ENCODE assay signal across 20 cellular contexts in the genomic region with DNA sequence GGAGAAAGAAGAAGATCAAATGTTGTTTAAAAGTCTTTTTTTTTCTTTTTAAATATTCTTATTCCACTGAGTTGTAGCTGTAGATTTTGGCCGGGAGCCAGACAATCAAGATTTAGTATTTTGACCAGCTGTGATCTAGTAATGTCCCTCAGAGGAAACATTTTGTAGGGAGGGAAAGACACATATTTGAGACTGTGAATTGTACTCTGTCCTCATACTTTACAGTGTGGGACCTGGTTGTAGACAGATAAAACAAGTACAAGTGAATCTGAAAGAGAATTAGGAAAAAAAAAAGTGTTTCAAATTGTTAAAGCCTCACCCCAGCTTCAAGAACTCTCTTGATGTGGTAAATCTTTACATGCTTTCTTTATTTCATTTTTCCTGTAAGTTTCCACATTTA.
DNase-seq lines count a peak whose midpoint lies in the region; ATAC-seq and TF ChIP-seq lines count a peak whose summit lies in the region.
"Had no signal": no experiment of that assay in that cellular context is flagged by ENCODE, and none has a peak within 500 bp of the region (broad histone marks: within the 10 kb centered on the region; RNA-seq: fewer than 3 reads in every experiment).

No MANE protein-coding gene starts in this region.

- POLR2A ChIA-PET in naive thymus-derived CD8-positive, alpha-beta T cell (lab: Charles Lee) = no interaction called here

- peak overlapping the region in 1 of 5 experiments; percentile 18 for H3K4me3 Mint-ChIP-seq in brain
- peak overlapping the region in 2 of 10 donors; percentile 18 to 30 for H3K4me3 Mint-ChIP-seq in naive thymus-derived CD8-positive, alpha-beta T cell
- H3K4me3 Mint-ChIP-seq: activated CD8-positive, alpha-beta memory T cell treated with anti-CD3 and anti-CD28 coated beads, Interleukin-2, amount 10 ng/mL, durations not matched to agents 7 days and 5 days; neural progenitor cell had no signal

- H3K36me3 Mint-ChIP-seq in brain = peaks cover 21% of the 10 kb centered on the region
- H3K36me3 Mint-ChIP-seq in naive thymus-derived CD8-positive, alpha-beta T cell = peaks cover 0 to 29% (median 3%) of the 10 kb centered on the region in 3 donors
- H3K36me3 Mint-ChIP-seq: activated CD8-positive, alpha-beta memory T cell treated with anti-CD3 and anti-CD28 coated beads, Interleukin-2, amount 10 ng/mL, durations not matched to agents 7 days and 5 days had no signal

- peaks cover 47% of the 10 kb centered on the region for H3K4me1 Mint-ChIP-seq in brain
- peaks cover 22 to 41% (median 36%) of the 10 kb centered on the region in 4 donors for H3K4me1 Mint-ChIP-seq in naive thymus-derived CD8-positive, alpha-beta T cell

- no peaks in the 10 kb centered on the region for H3K4me1 ChIP-seq in DND-41 (ENCODE audit: insufficient read depth, low read length)
- H3K4me1 ChIP-seq in lower lobe of right lung = no peaks in the 10 kb centered on the region

- H3K79me2 ChIP-seq in DND-41 (ENCODE audit: insufficient read depth, low read length) = no peaks in the 10 kb centered on the region

- intact Hi-C loops in lower lobe of right lung (cut with DNase I) = no loop called here

- no peak overlapping the region for H3K9ac ChIP-seq in DND-41 (ENCODE audit: low read depth, low read length)
- H3K9ac ChIP-seq: neural progenitor cell had no signal

- H4K20me1 ChIP-seq in DND-41 (ENCODE audit: insufficient read depth, low read length) = peaks cover 5% of the 10 kb centered on the region; the same call in 1 of the 2 replicates

- H3K27me3 ChIP-seq in DND-41 (ENCODE audit: insufficient read depth, low read length, poor library complexity) (no peaks in the 10 kb centered on the region), lower lobe of right lung (ENCODE audit: low read depth) (no peaks in the 10 kb centered on the region)
- H3K27me3 ChIP-seq: neural progenitor cell, upper lobe of right lung had no signal

- H3K9me3 Mint-ChIP-seq in brain = no peaks in the 10 kb centered on the region
- H3K9me3 Mint-ChIP-seq in naive thymus-derived CD8-positive, alpha-beta T cell = no peaks in the 10 kb centered on the region
- H3K9me3 Mint-ChIP-seq: neural progenitor cell had no signal

- H3K4me2 ChIP-seq in DND-41 (ENCODE audit: insufficient read depth, low read length) = no peak overlapping the region
- H3K4me2 ChIP-seq: neural progenitor cell had no signal

- DNase-seq in NCI-H82 (lab: John Stamatoyannopoulos, UW) (peak; percentile 3), NCI-H82 treated with DMSO at 0.1 percent for 48 hours (lab: John Stamatoyannopoulos, UW; ENCODE audit: unreplicated experiment) (no peak), DND-41 (no peak), lower lobe of right lung (no peak), RPMI8226 (no peak)
- DNase-seq in naive thymus-derived CD8-positive, alpha-beta T cell = peak in 1 of 10 donors; percentile 11
- DNase-seq: 8988T; activated CD4-positive, CD25-positive, alpha-beta regulatory T cell; activated CD8-positive, alpha-beta memory T cell treated with anti-CD3 and anti-CD28 coated beads, Interleukin-2, amount 10 ng/mL, durations not matched to agents 7 days and 5 days; activated gamma-delta T cell treated with Interleukin-2 at 50 U/mL for 16 hours; central memory CD4-positive, alpha-beta T cell; effector CD8-positive, alpha-beta T cell; NCI-H1436 treated with DMSO at 0.1 percent for 48 hours; SHP77 treated with DMSO at 0.1 percent for 48 hours; T-helper 2 cell; upper lobe of right lung had no signal

- H3K27ac Mint-ChIP-seq in brain = peak overlapping the region in 3 of 5 experiments; percentile 49 to 79 (median 68)
- peak overlapping the region in 7 of 10 donors; percentile 5 to 86 (median 50) for H3K27ac Mint-ChIP-seq in naive thymus-derived CD8-positive, alpha-beta T cell
- H3K27ac Mint-ChIP-seq: activated CD8-positive, alpha-beta memory T cell treated with anti-CD3 and anti-CD28 coated beads, Interleukin-2, amount 10 ng/mL, durations not matched to agents 7 days and 5 days; neural progenitor cell had no signal

- TF ChIP-seq CTCF in DND-41 (IDR thresholded peaks at IDR 0.05; ENCODE audit: borderline replicate concordance, extremely low read depth, low read length, poor library complexity, severe bottlenecking) (no peak), brain (conservative IDR thresholded peaks at IDR 0.05) (no peak), lower lobe of right lung (IDR thresholded peaks at IDR 0.05) (no peak)

- H3K36me3 ChIP-seq in DND-41 (ENCODE audit: insufficient read depth, low read length) = peaks cover 4% of the 10 kb centered on the region; the same call in 1 of the 2 replicates
- H3K36me3 ChIP-seq in lower lobe of right lung = peaks cover 5% of the 10 kb centered on the region
- H3K36me3 ChIP-seq: neural progenitor cell had no signal

- H3K9me3 ChIP-seq in DND-41 (ENCODE audit: insufficient read depth, low read length, severe bottlenecking) (no peaks in the 10 kb centered on the region), lower lobe of right lung (no peaks in the 10 kb centered on the region)
- H3K9me3 ChIP-seq: upper lobe of right lung had no signal

- H2AFZ ChIP-seq in DND-41 (ENCODE audit: low read depth, low read length) = no peak overlapping the region
- H2AFZ ChIP-seq: neural progenitor cell had no signal

- H3K4me3 ChIP-seq in DND-41 (ENCODE audit: low read depth in 1 of 2, low read length in 2 of 2) (no peak overlapping the region), lower lobe of right lung (no peak overlapping the region)
- H3K4me3 ChIP-seq: neural progenitor cell, upper lobe of right lung had no signal

- H3K27ac ChIP-seq in DND-41 (ENCODE audit: low read length) (no peak overlapping the region), lower lobe of right lung (no peak overlapping the region)
- H3K27ac ChIP-seq: C4-2B, neural progenitor cell had no signal

- H3K27me3 Mint-ChIP-seq in brain = no peaks in the 10 kb centered on the region
- H3K27me3 Mint-ChIP-seq in naive thymus-derived CD8-positive, alpha-beta T cell = no peaks in the 10 kb centered on the region
- H3K27me3 Mint-ChIP-seq: activated CD8-positive, alpha-beta memory T cell treated with anti-CD3 and anti-CD28 coated beads, Interleukin-2, amount 10 ng/mL, durations not matched to agents 7 days and 5 days had no signal

- peak; percentile 64; the same call in 2 of the 3 replicates for ATAC-seq in DND-41 (ENCODE audit: insufficient read depth, low read depth)
- ATAC-seq in naive thymus-derived CD8-positive, alpha-beta T cell = no peak
- ATAC-seq in lower lobe of right lung = no peak
- ATAC-seq in HG03457 (IDR thresholded peaks at IDR 0.05; ENCODE audit: unreplicated experiment) = no peak
- ATAC-seq: activated CD8-positive, alpha-beta memory T cell treated with anti-CD3 and anti-CD28 coated beads, Interleukin-2, amount 10 ng/mL, durations not matched to agents 7 days and 5 days; upper lobe of right lung had no signal
